20 cellular contexts compared by ENCODE assay signal in genomic region chr2:10989782-10990181, GRCh38.
"Had no signal": no experiment of that assay in that cellular context is flagged by ENCODE, and none has a peak within 500 bp of the region (broad histone marks: within the 10 kb centered on the region; RNA-seq: fewer than 3 reads in every experiment).

No MANE protein-coding gene starts in this region.

- H3K27ac ChIP-seq: HL-60, KMS-11 had no signal

- H3K27ac Mint-ChIP-seq: IgD-negative memory B cell had no signal

- H3K9me3 ChIP-seq: SK-N-SH had no signal

- H3K4me3 ChIP-seq: K562 had no signal

- H3K4me1 Mint-ChIP-seq: IgD-negative memory B cell had no signal

- H3K4me3 Mint-ChIP-seq: IgD-negative memory B cell had no signal

- ATAC-seq: K562 had no signal

- DNase-seq: Kasumi-1, MM.1S, NCI-H1092 treated with DMSO at 0.1 percent for 48 hours, NCI-H1436, NCI-H187, NCI-H2029, NCI-H2081 treated with DMSO at 0.1 percent for 48 hours, NCI-H2171, NCI-H226, NCI-H446, NCI-H510A, NCI-H69, NCI-H774, RPMI8226, SHP77, SK-N-SH had no signal

- H3K36me3 Mint-ChIP-seq: IgD-negative memory B cell had no signal

- H3K9me3 Mint-ChIP-seq: IgD-negative memory B cell had no signal
